ENCODE assay signal across 8 cellular contexts in genomic region chr16:85395207-85395912, GRCh38.
DNase-seq lines count a peak whose midpoint lies in the region; ATAC-seq and TF ChIP-seq lines count a peak whose summit lies in the region.

No MANE protein-coding gene starts in this region.

- intact Hi-C loops in uterus (cut with DNase I; ENCODE audit: low total_unique reads), result loop anchor here (10.0 kb wide), 1 partner anchor 219 kb away; the partner anchor contains the start of gene GSE1

- TF ChIP-seq POLR2A in uterus (IDR thresholded peaks at IDR 0.05), result no peak

- no peaks in the 10 kb centered on the region for H3K27me3 ChIP-seq in AG04450 (ENCODE audit: control insufficient read depth, insufficient read depth, low read length)
- no peaks in the 10 kb centered on the region for H3K27me3 ChIP-seq in uterus
- peaks cover 64% of the 10 kb centered on the region for H3K27me3 ChIP-seq in MM.1S (replicated peaks; ENCODE audit: insufficient read depth, low read length)

- CTCF ChIA-PET in AG04450 (lab: Charles Lee), result interaction anchor here (0.9 to 2.8 kb wide), 7 partner anchors 21 to 322 kb away, joined by 3 to 16 read pairs (median 4); no protein-coding TSS in a partner anchor

- H3K36me3 ChIP-seq in uterus (no peaks in the 10 kb centered on the region), MM.1S (replicated peaks; ENCODE audit: insufficient read depth, low read length) (no peaks in the 10 kb centered on the region)

- H3K4me1 ChIP-seq in uterus (peaks cover 0 to 30% of the 10 kb centered on the region in 2 donors), MM.1S (ENCODE audit: low read length) (no peaks in the 10 kb centered on the region)

- ATAC-seq in GM21786 (IDR thresholded peaks at IDR 0.05; ENCODE audit: unreplicated experiment), result peak; percentile 37

- no peaks in the 10 kb centered on the region for H3K9me2 ChIP-seq in MM.1S (replicated peaks; ENCODE audit: insufficient read depth, low read length)

- no peak overlapping the region for H3K9ac ChIP-seq in MM.1S (ENCODE audit: low read length)

- H4K20me1 ChIP-seq in MM.1S (ENCODE audit: insufficient read depth, low read length), result no peaks in the 10 kb centered on the region

- peak overlapping the region; percentile 85 for H3K27ac ChIP-seq in AG04450 (ENCODE audit: low read depth, low read length)
- peak overlapping the region; percentile 62 to 71 for H3K27ac ChIP-seq in uterus
- no peak overlapping the region for H3K27ac ChIP-seq in MM.1S (ENCODE audit: low read length)

- no peaks in the 10 kb centered on the region for H3K79me2 ChIP-seq in MM.1S (ENCODE audit: low read length)

- H3F3A ChIP-seq in MM.1S (ENCODE audit: insufficient read depth, low read length), result no peaks in the 10 kb centered on the region

- H2AFZ ChIP-seq in MM.1S (ENCODE audit: low read length), result no peak overlapping the region

- DNase-seq in AG04450 (ENCODE audit: low read depth, low spot score) (peak; percentile 96), NCI-H510A (lab: John Stamatoyannopoulos, UW) (peak; percentile 53), choroid plexus epithelial cell (ENCODE audit: low read depth) (peak; percentile 93), lung microvascular endothelial cell (ENCODE audit: low read depth in 2 of 2) (peak; percentile 23 to 82), uterus (peak; percentile 90 to 94), SKM-1 (lab: John Stamatoyannopoulos, UW; ENCODE audit: unreplicated experiment) (no peak), MM.1S (no peak)

- H3K4me3 ChIP-seq in AG04450 (ENCODE audit: low read depth, low read length), result peak overlapping the region; percentile 25
- no peak overlapping the region for H3K4me3 ChIP-seq in choroid plexus epithelial cell (ENCODE audit: low read depth, low read length)
- no peak overlapping the region for H3K4me3 ChIP-seq in uterus
- no peak overlapping the region for H3K4me3 ChIP-seq in MM.1S (ENCODE audit: low read length)

- TF ChIP-seq CTCF in AG04450 (IDR thresholded peaks at IDR 0.05; ENCODE audit: low read depth, low read length), result no peak
- TF ChIP-seq CTCF in choroid plexus epithelial cell (conservative IDR thresholded peaks at IDR 0.05; ENCODE audit: low read depth, low read length), result no peak
- peak in 1 of 4 experiments; percentile 7 for TF ChIP-seq CTCF in uterus (IDR thresholded peaks at IDR 0.05)
- TF ChIP-seq CTCF in MM.1S (IDR thresholded peaks at IDR 0.05; ENCODE audit: low read length), result no peak

- H3K4me2 ChIP-seq in MM.1S (ENCODE audit: low read depth, low read length), result no peak overlapping the region

- peaks cover 9% of the 10 kb centered on the region; the same call in 1 of the 2 replicates for H3K9me3 ChIP-seq in AG04450 (ENCODE audit: control insufficient read depth, insufficient read depth, low read length)
- no peaks in the 10 kb centered on the region for H3K9me3 ChIP-seq in uterus
- no peaks in the 10 kb centered on the region for H3K9me3 ChIP-seq in MM.1S (replicated peaks; ENCODE audit: insufficient read depth, low read length)

- POLR2A ChIA-PET in AG04450 (lab: Yijun Ruan, JAX), result interaction anchor here (0.6 to 1.2 kb wide), 2 partner anchors 41 to 221 kb away, joined by 3 read pairs; no protein-coding TSS in a partner anchor

Comparison
In these comparisons a context has a peak if more than half of its experiments do, and no peak if none do; other contexts are left out.
1. DNase-seq: peak in AG04450 (single experiment), NCI-H510A (single experiment), choroid plexus epithelial cell (single experiment), lung microvascular endothelial cell (2 of 2) and uterus (2 of 2); none in SKM-1 (single experiment) and MM.1S (single experiment).